Comparison of ENCODE assay signal across 11 cellular contexts in the genomic region with DNA sequence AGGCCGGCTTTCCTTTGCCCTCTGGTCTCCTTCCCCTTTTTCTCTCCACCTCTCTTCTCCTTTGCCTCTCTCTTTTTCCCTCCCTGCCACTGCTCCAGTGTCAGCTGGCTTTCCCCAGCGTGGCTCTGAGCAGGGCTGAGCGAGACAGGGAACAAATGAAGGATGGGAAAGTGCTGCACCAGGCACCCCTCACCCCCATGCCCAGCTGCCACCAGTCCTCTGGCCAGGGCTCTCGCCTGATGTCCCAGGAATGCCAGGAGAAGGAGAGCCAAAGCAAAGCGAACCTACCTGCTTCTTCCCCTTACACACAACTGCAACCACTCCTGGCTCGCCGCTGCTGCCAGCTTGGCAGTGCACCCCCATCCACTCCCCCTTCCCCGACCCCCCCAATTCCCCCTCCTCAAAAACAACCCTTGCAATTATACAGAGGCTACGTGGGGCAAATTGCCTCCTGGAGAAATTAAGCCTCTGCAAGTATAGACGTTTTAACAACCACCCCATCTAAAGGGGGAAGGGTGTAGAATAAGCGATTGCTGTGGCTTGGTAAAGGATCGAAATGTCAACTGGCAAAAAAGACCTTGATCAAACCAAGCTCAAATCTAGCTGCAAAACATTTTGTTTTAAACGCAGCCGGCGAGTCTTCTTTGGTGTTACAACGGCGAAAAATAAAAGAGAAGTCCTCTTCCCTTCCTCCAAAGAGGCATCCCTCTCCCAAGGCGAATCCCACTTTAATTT. TPM values are rescaled to one million over a fixed set of nuclear protein-coding genes. Genes with fewer than 3 reads are reported as not detected.
DNase-seq lines count a peak whose midpoint lies in the region; ATAC-seq lines count a peak whose summit lies in the region.
"Had no signal": no experiment of that assay in that cellular context is flagged by ENCODE, and none has a peak within 500 bp of the region (broad histone marks: within the 10 kb centered on the region; RNA-seq: fewer than 3 reads in every experiment).

No MANE protein-coding gene starts in this region.

- H4K20me1 ChIP-seq in BLaER1, result peaks cover 78% of the 10 kb centered on the region

- no peaks in the 10 kb centered on the region for H3K9me3 ChIP-seq in BLaER1
- no peaks in the 10 kb centered on the region for H3K9me3 ChIP-seq in HUES6 (ENCODE audit: control insufficient read depth, insufficient read depth, low read depth, low read length)
- H3K9me3 ChIP-seq in mesodermal cell (ENCODE audit: control insufficient read depth, low read length), result no peaks in the 10 kb centered on the region

- peak overlapping the region; percentile 90 for H3K4me2 ChIP-seq in BLaER1

- peak in 1 of 2 donors; percentile 55 for DNase-seq in activated naive CD4-positive, alpha-beta T cell treated with anti-CD3 and anti-CD28 coated beads, Interleukin-2, amount 50 U/mL, for 72 hours (ENCODE audit: low spot score in 2 of 2)
- no peak for DNase-seq in cerebellar nuclear complex (lab: John Stamatoyannopoulos, UW)
- DNase-seq: cortex of kidney had no signal

- no peaks in the 10 kb centered on the region for H3K9me3 Mint-ChIP-seq in activated naive CD4-positive, alpha-beta T cell treated with anti-CD3 and anti-CD28 coated beads, Interleukin-2, amount 50 U/mL, for 72 hours

- H3K27ac ChIP-seq in BLaER1, result peak overlapping the region; percentile 62
- H3K27ac ChIP-seq in HUES6 (ENCODE audit: low read depth, low read length), result no peak overlapping the region
- H3K27ac ChIP-seq in mesodermal cell (ENCODE audit: low read depth, low read length, severe bottlenecking), result no peak overlapping the region

- peaks cover 57 to 66% of the 10 kb centered on the region in 2 donors for H3K36me3 Mint-ChIP-seq in activated naive CD4-positive, alpha-beta T cell treated with anti-CD3 and anti-CD28 coated beads, Interleukin-2, amount 50 U/mL, for 72 hours

- 3 to 5% methylated on average over 9 to 10 of the region's 18 CpGs for WGBS in mesodermal cell (ENCODE audit: insufficient coverage in 2 of 2), 2 experiments

- H3K4me3 ChIP-seq in BLaER1, result peak overlapping the region; percentile 81
- peak overlapping the region; percentile 71 for H3K4me3 ChIP-seq in HUES6 (ENCODE audit: low read depth, low read length)
- H3K4me3 ChIP-seq in mesodermal cell (ENCODE audit: extremely low read depth, insufficient read depth, low read length, poor library complexity, severe bottlenecking), result peak overlapping the region; percentile 50

- H3K4me1 ChIP-seq in BLaER1, result peaks cover 68% of the 10 kb centered on the region
- H3K4me1 ChIP-seq in HUES6 (ENCODE audit: control insufficient read depth, insufficient read depth, low read length), result peaks cover 42% of the 10 kb centered on the region
- peaks cover 11% of the 10 kb centered on the region for H3K4me1 ChIP-seq in mesodermal cell (ENCODE audit: control insufficient read depth, insufficient read depth, low read length, poor library complexity, severe bottlenecking)

- H3K36me3 ChIP-seq in BLaER1 (no peaks in the 10 kb centered on the region), HUES6 (ENCODE audit: control insufficient read depth, insufficient read depth, low read length) (no peaks in the 10 kb centered on the region), mesodermal cell (ENCODE audit: control insufficient read depth, insufficient read depth, low read length) (no peaks in the 10 kb centered on the region)

- peak overlapping the region; percentile 91 to 99 for H3K27ac Mint-ChIP-seq in activated naive CD4-positive, alpha-beta T cell treated with anti-CD3 and anti-CD28 coated beads, Interleukin-2, amount 50 U/mL, for 72 hours

- ATAC-seq in activated naive CD4-positive, alpha-beta T cell treated with anti-CD3 and anti-CD28 coated beads, Interleukin-2, amount 50 U/mL, for 72 hours, result no peak
- ATAC-seq in HG03196 (IDR thresholded peaks at IDR 0.05; ENCODE audit: unreplicated experiment) (no peak), GM19395 (IDR thresholded peaks at IDR 0.05; ENCODE audit: unreplicated experiment) (no peak), GM18520 (IDR thresholded peaks at IDR 0.05; ENCODE audit: unreplicated experiment) (no peak)
- ATAC-seq: left lobe of liver had no signal

- peak overlapping the region; percentile 82 for H3K9ac ChIP-seq in BLaER1
- H3K9ac ChIP-seq in HUES6 (ENCODE audit: low read length), result peak overlapping the region; percentile 52

- H3K27me3 ChIP-seq in BLaER1 (peaks cover 99% of the 10 kb centered on the region), HUES6 (ENCODE audit: control insufficient read depth, insufficient read depth, low read length) (peaks cover 43% of the 10 kb centered on the region)

RNA-seq across cellular contexts. Expression of a gene that starts 3.1 kb away (rescaled TPM):
- total RNA-seq in activated naive CD4-positive, alpha-beta T cell treated with anti-CD3 and anti-CD28 coated beads, Interleukin-2, amount 50 U/mL, for 72 hours, result 10 to 100 TPM; 57.8 to 65.7 TPM
- 0.37 TPM for polyA plus RNA-seq in mesodermal cell (2013, experiment 1 of 2)
- polyA plus RNA-seq in mesodermal cell (2013, experiment 2 of 2), result 0.35 TPM
- total RNA-seq: NCI-H460 had no signal
